In genomic region chr12:6937481-6938352, GRCh38 we compare ENCODE assay signal across 8 cellular contexts. TPM values are rescaled to one million over a fixed set of nuclear protein-coding genes. Genes with fewer than 3 reads are reported as not detected.
A peak's percentile ranks its signal among the peaks of the same experiment; 100 is the strongest.
DNase-seq lines count a peak whose midpoint lies in the region; ATAC-seq and TF ChIP-seq lines count a peak whose summit lies in the region.

No MANE protein-coding gene starts in this region.

- H3K36me3 ChIP-seq in BJ (ENCODE audit: control insufficient read depth, insufficient read depth, low read length) = peaks cover 47% of the 10 kb centered on the region

- peak; percentile 90 for TF ChIP-seq POLR2A in GM19193 (IDR thresholded peaks at IDR 0.05; ENCODE audit: extremely low read depth, insufficient read depth, insufficient read length)

- DNase-seq in BJ (ENCODE audit: low read depth) (peak; percentile 48), NCI-H524 (lab: John Stamatoyannopoulos, UW) (peak; percentile 87 to 92), kidney tubule cell (ENCODE audit: low spot score) (peak; percentile 96)
- DNase-seq in activated CD4-positive, alpha-beta T cell treated with anti-CD3 and anti-CD28 coated beads for 4 hours = peak; percentile 91 to 92
- peak in 3 of 4 experiments; percentile 83 to 90 (median 87) for DNase-seq in stimulated activated CD4-positive, alpha-beta T cell treated with anti-CD3 and anti-CD28 coated beads, Interleukin-1b, Interleukin-23, amount 100 ng/mL, for 24 hours (ENCODE audit: low read depth in 4 of 4, low spot score in 1 of 4)

- peak overlapping the region; percentile 60 for H3K4me3 ChIP-seq in BJ (ENCODE audit: low read depth, low read length)

- CTCF ChIA-PET in BJ (lab: Yijun Ruan, JAX) = interaction anchor here (0.5 to 10.0 kb wide), 22 partner anchors 9 to 188 kb away, joined by 3 to 129 read pairs (median 4); partner anchors contain the start of genes ATN1, C1RL, C1S and ENO2

- POLR2A ChIA-PET in BJ (lab: Charles Lee) = interaction anchor here (0.6 to 1.0 kb wide), 4 partner anchors 9 to 65 kb away, joined by 3 to 6 read pairs (median 4); partner anchors contain the start of gene SPSB2

- peak; percentile 77 for ATAC-seq in HG03439 (IDR thresholded peaks at IDR 0.05; ENCODE audit: unreplicated experiment)

- peak overlapping the region; percentile 99 for H3K27ac ChIP-seq in cingulate gyrus (ENCODE audit: low read depth, low read length)

- TF ChIP-seq CTCF in BJ (IDR thresholded peaks at IDR 0.05; ENCODE audit: insufficient read depth, low read depth, low read length) = peak; percentile 97

- H3K27me3 ChIP-seq in BJ (ENCODE audit: control insufficient read depth, insufficient read depth, low read length) = no peaks in the 10 kb centered on the region

RNA-seq across cellular contexts. Expression of gene RNU7-1, which starts 5.9 kb away (rescaled TPM):
- polyA plus RNA-seq in BJ (2011; rRNA removed) = not detected in 2 replicates
- polyA minus RNA-seq in BJ (2011; rRNA and poly(A)+ RNA removed) = not detected in 2 replicates

RNA-seq across cellular contexts. Expression of gene C12orf57, which starts 6.1 kb away (rescaled TPM):
- polyA plus RNA-seq in BJ (2011; rRNA removed) = 489 and 709 TPM in 2 replicates
- polyA minus RNA-seq in BJ (2011; rRNA and poly(A)+ RNA removed) = 56.3 and 104 TPM in 2 replicates

RNA-seq across cellular contexts. Expression of gene ATN1, which starts 10.0 kb away (rescaled TPM):
- polyA plus RNA-seq in BJ (2011; rRNA removed) = 13.0 and 15.9 TPM in 2 replicates
- polyA minus RNA-seq in BJ (2011; rRNA and poly(A)+ RNA removed) = 12.4 and 35.5 TPM in 2 replicates

RNA-seq across cellular contexts. Expression of gene PTPN6, which starts 13.4 kb away (rescaled TPM):
- polyA plus RNA-seq in BJ (2011; rRNA removed) = 0.15 and 0.27 TPM in 2 replicates
- polyA minus RNA-seq in BJ (2011; rRNA and poly(A)+ RNA removed) = 0.14 TPM in 1 of 2 replicates, not detected in the other

RNA-seq across cellular contexts. Expression of gene ENO2, which starts 23.3 kb away (rescaled TPM):
- polyA plus RNA-seq in BJ (2011; rRNA removed) = 27.9 and 29.7 TPM in 2 replicates
- polyA minus RNA-seq in BJ (2011; rRNA and poly(A)+ RNA removed) = 16.1 and 19.4 TPM in 2 replicates

Comparison
In these comparisons a context has a peak if more than half of its experiments do, and no peak if none do; other contexts are left out.
1. Peak in every context shown above with its lines: DNase-seq, ATAC-seq, H3K4me3 ChIP-seq and H3K27ac ChIP-seq.